In genomic region chr9:76620586-76620985, GRCh38 we compare ENCODE assay signal across 19 cellular contexts.
"Had no signal": no experiment of that assay in that cellular context is flagged by ENCODE, and none has a peak within 500 bp of the region (broad histone marks: within the 10 kb centered on the region; RNA-seq: fewer than 3 reads in every experiment).

No MANE protein-coding gene starts in this region.

- H3K4me3 ChIP-seq: skin epidermis had no signal

- H3K9me3 Mint-ChIP-seq: activated naive CD4-positive, alpha-beta T cell treated with anti-CD3 and anti-CD28 coated beads for 36 hours; activated naive CD8-positive, alpha-beta T cell treated with anti-CD3 and anti-CD28 coated beads, Interleukin-2, amount 50 U/mL, for 24 hours; activated T-helper 17 cell treated with anti-CD3 and anti-CD28 coated beads, Interleukin-2, amount 50 U/mL, for 72 hours; effector memory CD8-positive, alpha-beta T cell; naive thymus-derived CD4-positive, alpha-beta T cell; T-cell had no signal

- H3K4me3 Mint-ChIP-seq: activated naive CD4-positive, alpha-beta T cell treated with anti-CD3 and anti-CD28 coated beads for 36 hours; activated naive CD8-positive, alpha-beta T cell treated with anti-CD3 and anti-CD28 coated beads, Interleukin-2, amount 50 U/mL, for 24 hours; activated T-helper 17 cell treated with anti-CD3 and anti-CD28 coated beads, Interleukin-2, amount 50 U/mL, for 72 hours; effector memory CD8-positive, alpha-beta T cell; T-cell had no signal

- H3K36me3 ChIP-seq: neutrophil had no signal

- H3K9me3 ChIP-seq: neutrophil had no signal

- DNase-seq: activated CD4-positive, alpha-beta T cell treated with anti-CD3 and anti-CD28 coated beads for 1 hour; activated CD4-positive, alpha-beta T cell treated with anti-CD3 and anti-CD28 coated beads, Interleukin-2, amount 50 U/mL, for 4 hours; activated naive CD4-positive, alpha-beta T cell treated with anti-CD3 and anti-CD28 coated beads for 36 hours; activated naive CD8-positive, alpha-beta T cell treated with anti-CD3 and anti-CD28 coated beads, Interleukin-2, amount 50 U/mL, for 24 hours; cortex of kidney; effector memory CD8-positive, alpha-beta T cell; hippocampal formation; naive thymus-derived CD4-positive, alpha-beta T cell; stimulated activated CD4-positive, alpha-beta T cell treated with anti-CD3 and anti-CD28 coated beads, Interleukin-4, amount 100 ng/mL, for 4 hours; stimulated activated CD8-positive, alpha-beta memory T cell treated with anti-CD3 and anti-CD28 coated beads, Interleukin-4, amount 100 ng/mL, for 48 hours; stimulated activated naive CD4-positive, alpha-beta T cell treated with Interleukin-2 at 50 U/mL for 16 hours; T-cell; T-helper 9 cell; trophoblast cell had no signal

- H3K27me3 ChIP-seq: neutrophil had no signal

- H3K27ac Mint-ChIP-seq: activated naive CD4-positive, alpha-beta T cell treated with anti-CD3 and anti-CD28 coated beads for 36 hours; activated naive CD8-positive, alpha-beta T cell treated with anti-CD3 and anti-CD28 coated beads, Interleukin-2, amount 50 U/mL, for 24 hours; activated T-helper 17 cell treated with anti-CD3 and anti-CD28 coated beads, Interleukin-2, amount 50 U/mL, for 72 hours; effector memory CD8-positive, alpha-beta T cell; naive thymus-derived CD4-positive, alpha-beta T cell; T-cell had no signal

- H3K27ac ChIP-seq: epithelial cell of prostate, neutrophil had no signal

- H3K36me3 Mint-ChIP-seq: naive thymus-derived CD4-positive, alpha-beta T cell; T-cell had no signal

- H3K4me1 Mint-ChIP-seq: activated T-helper 17 cell treated with anti-CD3 and anti-CD28 coated beads, Interleukin-2, amount 50 U/mL, for 72 hours had no signal

- FAIRE-seq: keratinocyte had no signal
